In the genomic region with DNA sequence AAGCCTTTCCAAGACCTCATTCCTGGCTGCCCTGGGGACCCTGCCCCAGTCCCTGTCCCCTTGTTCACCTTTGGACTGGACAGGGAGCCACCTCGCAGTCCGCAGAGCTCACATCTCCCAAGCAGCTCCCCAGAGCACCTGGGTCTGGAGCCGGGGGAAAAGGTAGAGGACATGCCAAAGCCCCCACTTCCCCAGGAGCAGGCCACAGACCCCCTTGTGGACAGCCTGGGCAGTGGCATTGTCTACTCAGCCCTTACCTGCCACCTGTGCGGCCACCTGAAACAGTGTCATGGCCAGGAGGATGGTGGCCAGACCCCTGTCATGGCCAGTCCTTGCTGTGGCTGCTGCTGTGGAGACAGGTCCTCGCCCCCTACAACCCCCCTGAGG, we compare ENCODE assay signal across 13 cellular contexts. TPM values are rescaled to one million over a fixed set of nuclear protein-coding genes. Genes with fewer than 3 reads are reported as not detected.
A peak's percentile ranks its signal among the peaks of the same experiment; 100 is the strongest.
DNase-seq lines count a peak whose midpoint lies in the region; ATAC-seq and TF ChIP-seq lines count a peak whose summit lies in the region.
"Had no signal": no experiment of that assay in that cellular context is flagged by ENCODE, and none has a peak within 500 bp of the region (broad histone marks: within the 10 kb centered on the region; RNA-seq: fewer than 3 reads in every experiment).

No MANE protein-coding gene starts in this region.

- no peak overlapping the region for H3K9ac ChIP-seq in endodermal cell (ENCODE audit: extremely low read depth, low read length, poor library complexity, severe bottlenecking)

- H3K9me3 ChIP-seq in endodermal cell (ENCODE audit: control insufficient read depth, low read length), result peaks cover 7% of the 10 kb centered on the region

- CTCF ChIA-PET in RWPE1 (lab: Yijun Ruan, JAX), result interaction anchor here (0.6 to 0.7 kb wide), 2 partner anchors 23 to 95 kb away, joined by 3 read pairs; no protein-coding TSS in a partner anchor

- H3K27ac Mint-ChIP-seq in activated CD4-positive, alpha-beta T cell treated with anti-CD3 and anti-CD28 coated beads, Interleukin-2, amount 10 ng/mL, durations not matched to agents 24 days and 14 days, result peak overlapping the region; percentile 77
- no peak overlapping the region for H3K27ac Mint-ChIP-seq in endodermal cell
- H3K27ac Mint-ChIP-seq in stimulated activated memory B cell treated with anti-CD40 and anti-IgM and Interleukin-4, amounts not matched to agents 10 μg/mL and 1 μg/mL and 100 μg/mL, for 72 hours, result peak overlapping the region; percentile 57

- H3K27me3 ChIP-seq in endodermal cell (ENCODE audit: control insufficient read depth, insufficient read depth, low read length, poor library complexity, severe bottlenecking), result no peaks in the 10 kb centered on the region

- no peak for ATAC-seq in stimulated activated memory B cell treated with anti-CD40 and anti-IgM and Interleukin-4, amounts not matched to agents 10 μg/mL and 1 μg/mL and 100 μg/mL, for 72 hours
- ATAC-seq in left colon (no peak), GM18858 (IDR thresholded peaks at IDR 0.05; ENCODE audit: unreplicated experiment) (no peak)

- 94% methylated on average over 2 to 5 of the region's 5 CpGs for WGBS in endodermal cell (ENCODE audit: insufficient coverage in 1 of 2, insufficient read length in 1 of 2), 2 experiments

- intact Hi-C loops in activated CD4-positive, alpha-beta T cell treated with anti-CD3 and anti-CD28 coated beads, Interleukin-2, amount 10 ng/mL, durations not matched to agents 24 days and 14 days (cut with micrococcal nuclease), result no loop called here
- intact Hi-C loops in left colon (cut with DNase I, micrococcal nuclease), result no loop called here

- POLR2A ChIA-PET in RWPE1 (lab: Yijun Ruan, JAX; ENCODE audit: low non-redundant PET), result no interaction called here

- peaks cover 21% of the 10 kb centered on the region for H3K36me3 ChIP-seq in endodermal cell (ENCODE audit: control insufficient read depth, insufficient read depth, low read length)

- H3K27ac ChIP-seq in RWPE1, result peak overlapping the region; percentile 38
- no peak overlapping the region for H3K27ac ChIP-seq in endodermal cell (ENCODE audit: low read depth, low read length)

- TF ChIP-seq CTCF in RWPE1 (conservative IDR thresholded peaks at IDR 0.05; ENCODE audit: low read depth) (no peak), endodermal cell (conservative IDR thresholded peaks at IDR 0.05) (peak; percentile 60)

- no peaks in the 10 kb centered on the region for H3K27me3 Mint-ChIP-seq in activated CD4-positive, alpha-beta T cell treated with anti-CD3 and anti-CD28 coated beads, Interleukin-2, amount 10 ng/mL, durations not matched to agents 24 days and 14 days
- H3K27me3 Mint-ChIP-seq in endodermal cell (ENCODE audit: insufficient read depth), result no peaks in the 10 kb centered on the region
- no peaks in the 10 kb centered on the region for H3K27me3 Mint-ChIP-seq in stimulated activated memory B cell treated with anti-CD40 and anti-IgM and Interleukin-4, amounts not matched to agents 10 μg/mL and 1 μg/mL and 100 μg/mL, for 72 hours

- peaks cover 45% of the 10 kb centered on the region for H3K4me1 Mint-ChIP-seq in activated CD4-positive, alpha-beta T cell treated with anti-CD3 and anti-CD28 coated beads, Interleukin-2, amount 10 ng/mL, durations not matched to agents 24 days and 14 days
- peaks cover 8% of the 10 kb centered on the region for H3K4me1 Mint-ChIP-seq in endodermal cell
- peaks cover 31% of the 10 kb centered on the region for H3K4me1 Mint-ChIP-seq in stimulated activated memory B cell treated with anti-CD40 and anti-IgM and Interleukin-4, amounts not matched to agents 10 μg/mL and 1 μg/mL and 100 μg/mL, for 72 hours

- H3K4me1 ChIP-seq in endodermal cell (ENCODE audit: control insufficient read depth, insufficient read depth, low read length), result no peaks in the 10 kb centered on the region

- peak; percentile 58 for DNase-seq in activated CD4-positive, alpha-beta T cell treated with anti-CD3 and anti-CD28 coated beads, Interleukin-2, amount 10 ng/mL, durations not matched to agents 24 days and 14 days
- DNase-seq in activated CD4-positive, alpha-beta T cell treated with anti-CD3 and anti-CD28 coated beads for 1 hour, result no peak
- no peak for DNase-seq in RWPE1 (ENCODE audit: low spot score)
- DNase-seq in endodermal cell, result no peak
- no peak for DNase-seq in left colon
- no peak for DNase-seq in UCSD-AML1 (lab: John Stamatoyannopoulos, UW; ENCODE audit: unreplicated experiment)
- DNase-seq: central memory CD4-positive, alpha-beta T cell; KBM-7; NCI-H2171; NCI-H82; trophoblast cell had no signal

- no peak overlapping the region for H3K4me3 ChIP-seq in endodermal cell (ENCODE audit: low read length)

- H3K4me3 Mint-ChIP-seq in activated CD4-positive, alpha-beta T cell treated with anti-CD3 and anti-CD28 coated beads, Interleukin-2, amount 10 ng/mL, durations not matched to agents 24 days and 14 days, result no peak overlapping the region
- H3K4me3 Mint-ChIP-seq in endodermal cell, result no peak overlapping the region
- no peak overlapping the region for H3K4me3 Mint-ChIP-seq in stimulated activated memory B cell treated with anti-CD40 and anti-IgM and Interleukin-4, amounts not matched to agents 10 μg/mL and 1 μg/mL and 100 μg/mL, for 72 hours

- H3K9me3 Mint-ChIP-seq in activated CD4-positive, alpha-beta T cell treated with anti-CD3 and anti-CD28 coated beads, Interleukin-2, amount 10 ng/mL, durations not matched to agents 24 days and 14 days, result peaks cover 4% of the 10 kb centered on the region
- H3K9me3 Mint-ChIP-seq in endodermal cell, result no peaks in the 10 kb centered on the region
- peaks cover 2% of the 10 kb centered on the region for H3K9me3 Mint-ChIP-seq in stimulated activated memory B cell treated with anti-CD40 and anti-IgM and Interleukin-4, amounts not matched to agents 10 μg/mL and 1 μg/mL and 100 μg/mL, for 72 hours

- H3K36me3 Mint-ChIP-seq in activated CD4-positive, alpha-beta T cell treated with anti-CD3 and anti-CD28 coated beads, Interleukin-2, amount 10 ng/mL, durations not matched to agents 24 days and 14 days (ENCODE audit: low read depth), result peaks cover 71% of the 10 kb centered on the region
- H3K36me3 Mint-ChIP-seq in endodermal cell (ENCODE audit: low read depth), result peaks cover 37% of the 10 kb centered on the region
- peaks cover 63% of the 10 kb centered on the region for H3K36me3 Mint-ChIP-seq in stimulated activated memory B cell treated with anti-CD40 and anti-IgM and Interleukin-4, amounts not matched to agents 10 μg/mL and 1 μg/mL and 100 μg/mL, for 72 hours

RNA-seq across cellular contexts. Expression of gene IL21R, which starts 38.7 kb away (rescaled TPM):
- total RNA-seq in activated CD4-positive, alpha-beta T cell treated with anti-CD3 and anti-CD28 coated beads, Interleukin-2, amount 10 ng/mL, durations not matched to agents 24 days and 14 days, result 94.9 and 100 TPM in 2 replicates
- total RNA-seq in endodermal cell, result under 1 TPM in 1 of 2 donors, not detected in 1; 0.18 TPM
- 0.57 TPM for polyA plus RNA-seq in endodermal cell (2013, experiment 1 of 2)
- 0.17 TPM for polyA plus RNA-seq in endodermal cell (2013, experiment 2 of 2)
- 1 to 10 TPM in 1 of 2 donors, under 1 TPM in 1; 0.40 to 1.0 TPM for total RNA-seq in left colon

RNA-seq across cellular contexts. Expression of gene IL4R, which starts 49.5 kb away (rescaled TPM):
- total RNA-seq in activated CD4-positive, alpha-beta T cell treated with anti-CD3 and anti-CD28 coated beads, Interleukin-2, amount 10 ng/mL, durations not matched to agents 24 days and 14 days, result 345 and 375 TPM in 2 replicates
- total RNA-seq in endodermal cell (10 to 100 TPM; 30.6 to 31.6 TPM), left colon (100 to 1,000 TPM; 118 to 140 TPM)
- polyA plus RNA-seq in endodermal cell (2013, experiment 1 of 2), result 8.0 TPM
- 7.6 TPM for polyA plus RNA-seq in endodermal cell (2013, experiment 2 of 2)

Comparison
In these comparisons a context has a peak if more than half of its experiments do, and no peak if none do; other contexts are left out.
1. RNA of gene IL21R, which starts 38.7 kb away (total RNA-seq): 94.9 to 100 TPM in activated CD4-positive, alpha-beta T cell treated with anti-CD3 and anti-CD28 coated beads, Interleukin-2, amount 10 ng/mL, durations not matched to agents 24 days and 14 days; 0.40 to 1.0 TPM in left colon and 0.18 TPM in endodermal cell; every median in the first group is over 10 times any median in the second.